In genomic region chrX:39821011-39821708, GRCh38 we compare ENCODE assay signal across 8 cellular contexts.
DNase-seq lines count a peak whose midpoint lies in the region; ATAC-seq and TF ChIP-seq lines count a peak whose summit lies in the region.

No MANE protein-coding gene starts in this region.

- peak overlapping the region; percentile 54; the same call in 1 of the 2 replicates for H3K27ac ChIP-seq in VCaP

- TF ChIP-seq CTCF in VCaP (conservative IDR thresholded peaks at IDR 0.05) (no peak), fibroblast of pulmonary artery (IDR thresholded peaks at IDR 0.05; ENCODE audit: low read length, missing control alignments) (no peak), retinal pigment epithelial cell (conservative IDR thresholded peaks at IDR 0.05; ENCODE audit: low read depth, low read length) (no peak)

- no peak for ATAC-seq in HG03432 (IDR thresholded peaks at IDR 0.05; ENCODE audit: unreplicated experiment)

- H3K4me3 ChIP-seq in fibroblast of pulmonary artery (replicated peaks; ENCODE audit: low read depth, low read length) (peak overlapping the region; percentile 24), retinal pigment epithelial cell (ENCODE audit: low read length) (peak overlapping the region; percentile 29)

- DNase-seq in NCI-H82 (lab: John Stamatoyannopoulos, UW) (peak; percentile 80), NCI-H82 treated with DMSO at 0.1 percent for 48 hours (lab: John Stamatoyannopoulos, UW; ENCODE audit: unreplicated experiment) (no peak), fibroblast of pulmonary artery (ENCODE audit: low read depth) (no peak), retinal pigment epithelial cell (ENCODE audit: low read depth) (no peak), putamen (ENCODE audit: low spot score) (no peak), midbrain (lab: John Stamatoyannopoulos, UW) (no peak)
